Comparison of ENCODE assay signal across 1 cellular context in the genomic region with DNA sequence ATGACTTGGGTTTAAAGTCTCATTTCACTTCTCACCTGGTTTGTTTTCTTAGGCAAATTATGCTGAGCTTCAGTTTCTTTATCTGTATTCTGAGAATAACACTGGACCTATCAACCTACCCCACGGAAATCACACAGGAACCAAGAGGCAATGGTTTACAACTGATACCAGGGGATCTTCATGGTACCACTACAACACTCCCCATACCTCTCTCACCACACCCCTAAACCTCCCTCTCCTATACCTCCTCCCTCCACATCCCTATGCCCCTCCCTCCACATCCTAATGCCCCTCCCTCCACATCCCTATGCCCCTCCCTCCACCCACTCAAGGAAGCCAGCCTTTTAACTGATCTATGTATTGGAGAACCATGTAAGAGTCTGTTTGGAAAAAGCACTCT.
TF ChIP-seq lines count a peak whose summit lies in the region.

No MANE protein-coding gene starts in this region.

TF ChIP-seq in IMR-90, 13 proteins besides CTCF, POLR2A, EP300 and RAD21:
- TF ChIP-seq MXI1 (IDR thresholded peaks at IDR 0.05; ENCODE audit: borderline replicate concordance, low read depth, low read length) (no peak), RFX5 (IDR thresholded peaks at IDR 0.05; ENCODE audit: low read depth, low read length) (no peak), RCOR1 (IDR thresholded peaks at IDR 0.05; ENCODE audit: insufficient replicate concordance, low read length) (no peak), NFE2L2 (IDR thresholded peaks at IDR 0.05; ENCODE audit: low read depth, low read length) (no peak), ELK1 (IDR thresholded peaks at IDR 0.05; ENCODE audit: borderline replicate concordance, low read depth, low read length) (no peak)
